ENCODE assay signal across 24 cellular contexts in the genomic region with DNA sequence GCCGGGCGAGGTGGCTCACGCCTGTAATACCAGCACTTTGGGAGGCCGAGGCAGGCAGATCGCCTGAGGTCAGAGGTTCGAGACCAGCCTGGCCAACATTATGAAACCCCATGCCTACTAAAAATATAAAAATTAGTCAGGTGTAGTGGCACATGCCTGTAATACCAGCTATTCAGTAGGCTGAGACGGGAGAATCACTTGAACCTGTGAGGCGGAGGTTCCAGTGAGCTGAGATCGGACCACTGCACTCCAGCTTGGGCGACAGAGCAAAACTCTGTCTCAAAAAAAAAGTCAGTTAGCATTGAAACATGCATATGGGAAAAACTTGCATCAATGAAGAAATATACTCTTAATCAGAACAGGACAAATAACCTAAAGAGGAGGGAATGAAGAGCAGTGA. TPM values are rescaled to one million over a fixed set of nuclear protein-coding genes. Genes with fewer than 3 reads are reported as not detected.
DNase-seq lines count a peak whose midpoint lies in the region; ATAC-seq and TF ChIP-seq lines count a peak whose summit lies in the region.
"Had no signal": no experiment of that assay in that cellular context is flagged by ENCODE, and none has a peak within 500 bp of the region (broad histone marks: within the 10 kb centered on the region; RNA-seq: fewer than 3 reads in every experiment).

No MANE protein-coding gene starts in this region.

- no peaks in the 10 kb centered on the region for H3K27me3 ChIP-seq in endodermal cell (ENCODE audit: control insufficient read depth, insufficient read depth, low read length, poor library complexity, severe bottlenecking)
- H3K27me3 ChIP-seq: ascending aorta, esophagus muscularis mucosa, upper lobe of left lung had no signal

- no peak for DNase-seq in T-helper 1 cell
- no peak for DNase-seq in T-helper 17 cell
- peak; percentile 28 for DNase-seq in endodermal cell
- DNase-seq in natural killer cell treated with Interleukin-12 subunit alpha and Interleukin-12 subunit beta and Interleukin-15 and Interleukin-18, amount 100 ng/mL, for 72 hours (ENCODE audit: low spot score) = no peak
- DNase-seq in effector CD4-positive, alpha-beta T cell = no peak
- DNase-seq in islet precursor cell = no peak
- no peak for DNase-seq in D341Med (ENCODE audit: low spot score)
- DNase-seq: activated T-cell treated with anti-CD3 and anti-CD28 coated beads, Interleukin-2, amount 50 U/mL, for 48 hours; DMS79; HFFc6; NCI-H1436 treated with DMSO at 0.1 percent for 48 hours; NK-92 treated with Interleukin-12 subunit alpha and Interleukin-12 subunit beta, amount 100 ng/mL, for 24 hours; occipital lobe; RPMI8226; stimulated activated CD4-positive, alpha-beta T cell treated with anti-CD3 and anti-CD28 coated beads, Interleukin-4, amount 100 ng/mL, for 24 hours; stimulated activated CD8-positive, alpha-beta memory T cell treated with anti-CD3 and anti-CD28 coated beads, Interleukin-4, amount 100 ng/mL, for 48 hours; SW 1271; upper lobe of left lung had no signal

- no peaks in the 10 kb centered on the region for H3K4me1 ChIP-seq in endodermal cell (ENCODE audit: control insufficient read depth, insufficient read depth, low read length)
- H3K4me1 ChIP-seq: ascending aorta, esophagus muscularis mucosa, upper lobe of left lung had no signal

- H3K27ac Mint-ChIP-seq in T-helper 1 cell treated with Interleukin-12 subunit alpha and Interleukin-12 subunit beta and Interleukin-4 antibody, amounts not matched to agents 30 μg/mL and 1 μg/mL, for 36 hours = peak overlapping the region; percentile 74
- H3K27ac Mint-ChIP-seq in T-helper 17 cell (peak overlapping the region; percentile 55), endodermal cell (no peak overlapping the region)
- peak overlapping the region; percentile 84 to 93 for H3K27ac Mint-ChIP-seq in natural killer cell treated with Interleukin-12 subunit alpha and Interleukin-12 subunit beta and Interleukin-15 and Interleukin-18, amount 100 ng/mL, for 72 hours
- H3K27ac Mint-ChIP-seq: dendritic cell treated with granulocyte-macrophage colony-stimulating factor and Interleukin-4, amounts not matched to agents 40 ng/mL and 50 ng/mL, for 4 days; HFFc6 had no signal

- no peak for ATAC-seq in T-helper 17 cell
- no peak for ATAC-seq in natural killer cell treated with Interleukin-12 subunit alpha and Interleukin-12 subunit beta and Interleukin-15 and Interleukin-18, amount 100 ng/mL, for 72 hours

- TF ChIP-seq CTCF in endodermal cell (conservative IDR thresholded peaks at IDR 0.05) = no peak

- no peak overlapping the region for H3K9ac ChIP-seq in endodermal cell (ENCODE audit: extremely low read depth, low read length, poor library complexity, severe bottlenecking)

- H3K36me3 ChIP-seq in endodermal cell (ENCODE audit: control insufficient read depth, insufficient read depth, low read length) = peaks cover 91% of the 10 kb centered on the region

- H3K36me3 Mint-ChIP-seq in T-helper 1 cell treated with Interleukin-12 subunit alpha and Interleukin-12 subunit beta and Interleukin-4 antibody, amounts not matched to agents 30 μg/mL and 1 μg/mL, for 36 hours (ENCODE audit: low read depth) = peaks cover 79% of the 10 kb centered on the region
- H3K36me3 Mint-ChIP-seq in T-helper 17 cell (ENCODE audit: low read depth) (peaks cover 9% of the 10 kb centered on the region), endodermal cell (ENCODE audit: low read depth) (peaks cover 92% of the 10 kb centered on the region)
- H3K36me3 Mint-ChIP-seq in natural killer cell treated with Interleukin-12 subunit alpha and Interleukin-12 subunit beta and Interleukin-15 and Interleukin-18, amount 100 ng/mL, for 72 hours = peaks cover 56% of the 10 kb centered on the region

- H3K27me3 Mint-ChIP-seq in T-helper 1 cell treated with Interleukin-12 subunit alpha and Interleukin-12 subunit beta and Interleukin-4 antibody, amounts not matched to agents 30 μg/mL and 1 μg/mL, for 36 hours (ENCODE audit: low read depth) = no peaks in the 10 kb centered on the region
- H3K27me3 Mint-ChIP-seq in T-helper 17 cell (no peaks in the 10 kb centered on the region), endodermal cell (ENCODE audit: insufficient read depth) (no peaks in the 10 kb centered on the region)
- H3K27me3 Mint-ChIP-seq in natural killer cell treated with Interleukin-12 subunit alpha and Interleukin-12 subunit beta and Interleukin-15 and Interleukin-18, amount 100 ng/mL, for 72 hours = no peaks in the 10 kb centered on the region
- H3K27me3 Mint-ChIP-seq: dendritic cell treated with granulocyte-macrophage colony-stimulating factor and Interleukin-4, amounts not matched to agents 40 ng/mL and 50 ng/mL, for 4 days had no signal

- peaks cover 51% of the 10 kb centered on the region for H3K4me1 Mint-ChIP-seq in T-helper 1 cell treated with Interleukin-12 subunit alpha and Interleukin-12 subunit beta and Interleukin-4 antibody, amounts not matched to agents 30 μg/mL and 1 μg/mL, for 36 hours (ENCODE audit: low read depth)
- no peaks in the 10 kb centered on the region for H3K4me1 Mint-ChIP-seq in T-helper 17 cell
- peaks cover 13% of the 10 kb centered on the region for H3K4me1 Mint-ChIP-seq in endodermal cell
- H3K4me1 Mint-ChIP-seq in natural killer cell treated with Interleukin-12 subunit alpha and Interleukin-12 subunit beta and Interleukin-15 and Interleukin-18, amount 100 ng/mL, for 72 hours (ENCODE audit: low read depth in 2 of 2) = peaks cover 48 to 57% of the 10 kb centered on the region in 2 donors

- no peak overlapping the region for H3K4me3 ChIP-seq in endodermal cell (ENCODE audit: low read length)
- H3K4me3 ChIP-seq: ascending aorta, esophagus muscularis mucosa, upper lobe of left lung had no signal

- 98 to 100% methylated on average over 6 to 10 of the region's 10 CpGs for WGBS in endodermal cell (ENCODE audit: insufficient coverage in 1 of 2, insufficient read length in 1 of 2), 2 experiments

- H3K9me3 ChIP-seq in T-helper 17 cell (ENCODE audit: control insufficient read depth, low read length, poor library complexity, severe bottlenecking) (peaks cover 11% of the 10 kb centered on the region), endodermal cell (ENCODE audit: control insufficient read depth, low read length) (peaks cover 23% of the 10 kb centered on the region)
- H3K9me3 ChIP-seq: esophagus muscularis mucosa had no signal

- peak overlapping the region; percentile 66 for H3K4me3 Mint-ChIP-seq in T-helper 1 cell treated with Interleukin-12 subunit alpha and Interleukin-12 subunit beta and Interleukin-4 antibody, amounts not matched to agents 30 μg/mL and 1 μg/mL, for 36 hours
- H3K4me3 Mint-ChIP-seq in T-helper 17 cell (no peak overlapping the region), endodermal cell (no peak overlapping the region)
- peak overlapping the region; percentile 64 for H3K4me3 Mint-ChIP-seq in natural killer cell treated with Interleukin-12 subunit alpha and Interleukin-12 subunit beta and Interleukin-15 and Interleukin-18, amount 100 ng/mL, for 72 hours
- H3K4me3 Mint-ChIP-seq: dendritic cell treated with granulocyte-macrophage colony-stimulating factor and Interleukin-4, amounts not matched to agents 40 ng/mL and 50 ng/mL, for 4 days; HFFc6 had no signal

- H3K9me3 Mint-ChIP-seq in T-helper 1 cell treated with Interleukin-12 subunit alpha and Interleukin-12 subunit beta and Interleukin-4 antibody, amounts not matched to agents 30 μg/mL and 1 μg/mL, for 36 hours = peaks cover 58% of the 10 kb centered on the region
- H3K9me3 Mint-ChIP-seq in endodermal cell = peaks cover 15% of the 10 kb centered on the region
- peaks cover 10% of the 10 kb centered on the region for H3K9me3 Mint-ChIP-seq in natural killer cell treated with Interleukin-12 subunit alpha and Interleukin-12 subunit beta and Interleukin-15 and Interleukin-18, amount 100 ng/mL, for 72 hours
- H3K9me3 Mint-ChIP-seq: HFFc6 had no signal

- H3K27ac ChIP-seq in endodermal cell (ENCODE audit: low read depth, low read length) = no peak overlapping the region
- H3K27ac ChIP-seq: 22Rv1, ascending aorta, C4-2B, esophagus muscularis mucosa, upper lobe of left lung had no signal

RNA-seq across cellular contexts. Expression of a gene that starts 30.4 kb away (rescaled TPM):
- total RNA-seq in T-helper 17 cell (100 to 1,000 TPM; 128 to 164 TPM), endodermal cell (100 to 1,000 TPM; 152 to 201 TPM)
- polyA plus RNA-seq in endodermal cell (2013, experiment 1 of 2) = 42.0 TPM
- polyA plus RNA-seq in endodermal cell (2013, experiment 2 of 2) = 45.3 TPM
- 100 to 1,000 TPM in 1 of 2 donors, 10 to 100 TPM in 1; 71.7 to 107 TPM for total RNA-seq in natural killer cell treated with Interleukin-12 subunit alpha and Interleukin-12 subunit beta and Interleukin-15 and Interleukin-18, amount 100 ng/mL, for 72 hours

Comparison
In these comparisons a context has a peak if more than half of its experiments do, and no peak if none do; other contexts are left out.
1. H3K4me3 Mint-ChIP-seq: peak in T-helper 1 cell treated with Interleukin-12 subunit alpha and Interleukin-12 subunit beta and Interleukin-4 antibody, amounts not matched to agents 30 μg/mL and 1 μg/mL, for 36 hours (single experiment) and natural killer cell treated with Interleukin-12 subunit alpha and Interleukin-12 subunit beta and Interleukin-15 and Interleukin-18, amount 100 ng/mL, for 72 hours (single experiment); none in T-helper 17 cell (single experiment) and endodermal cell (single experiment).